15 cellular contexts compared by ENCODE assay signal in genomic region chrX:30668581-30668980, GRCh38. TPM values are rescaled to one million over a fixed set of nuclear protein-coding genes. Genes with fewer than 3 reads are reported as not detected.
DNase-seq lines count a peak whose midpoint lies in the region; ATAC-seq and TF ChIP-seq lines count a peak whose summit lies in the region.
"Had no signal": no experiment of that assay in that cellular context is flagged by ENCODE, and none has a peak within 500 bp of the region (broad histone marks: within the 10 kb centered on the region; RNA-seq: fewer than 3 reads in every experiment).

No MANE protein-coding gene starts in this region.

- H3K9me3 Mint-ChIP-seq in T-helper 2 cell treated with Interferon-gamma antibody and Interleukin-4, amounts not matched to agents 5 μg/mL and 100 μg/mL, for 36 hours, result no peaks in the 10 kb centered on the region
- H3K9me3 Mint-ChIP-seq in activated T-cell treated with anti-CD3 and anti-CD28 coated beads, Interleukin-2, amount 50 U/mL, for 72 hours, result no peaks in the 10 kb centered on the region
- H3K9me3 Mint-ChIP-seq in dendritic cell treated with granulocyte-macrophage colony-stimulating factor and Interleukin-4, amounts not matched to agents 40 ng/mL and 50 ng/mL, for 4 days, result no peaks in the 10 kb centered on the region

- peaks cover 0 to 39% of the 10 kb centered on the region in 2 experiments; a peak in 2 of 3 replicates for H3K36me3 ChIP-seq in HEK293 (ENCODE audit: control insufficient read depth in 2 of 2, insufficient read depth in 1 of 2, low read length in 2 of 2)

- intact Hi-C loops in dendritic cell treated with granulocyte-macrophage colony-stimulating factor and Interleukin-4, amounts not matched to agents 40 ng/mL and 50 ng/mL, for 4 days (cut with micrococcal nuclease), result no loop called here

- no peak overlapping the region for H3K4me3 Mint-ChIP-seq in T-helper 2 cell treated with Interferon-gamma antibody and Interleukin-4, amounts not matched to agents 5 μg/mL and 100 μg/mL, for 36 hours
- no peak overlapping the region for H3K4me3 Mint-ChIP-seq in activated T-cell treated with anti-CD3 and anti-CD28 coated beads, Interleukin-2, amount 50 U/mL, for 72 hours
- no peak overlapping the region for H3K4me3 Mint-ChIP-seq in dendritic cell treated with granulocyte-macrophage colony-stimulating factor and Interleukin-4, amounts not matched to agents 40 ng/mL and 50 ng/mL, for 4 days
- H3K4me3 Mint-ChIP-seq: CD14-positive monocyte; CD4-positive, alpha-beta memory T cell; H9 had no signal

- H3K4me1 ChIP-seq in HEK293 (ENCODE audit: control insufficient read depth, insufficient read depth, low read length), result no peaks in the 10 kb centered on the region
- H3K4me1 ChIP-seq: BLaER1 had no signal

- CTCF ChIA-PET in HEK293 (lab: Yijun Ruan, JAX), result no interaction called here

- H3K27ac Mint-ChIP-seq in T-helper 2 cell treated with Interferon-gamma antibody and Interleukin-4, amounts not matched to agents 5 μg/mL and 100 μg/mL, for 36 hours, result peak overlapping the region; percentile 64
- H3K27ac Mint-ChIP-seq in activated T-cell treated with anti-CD3 and anti-CD28 coated beads, Interleukin-2, amount 50 U/mL, for 72 hours, result peak overlapping the region; percentile 46
- peak overlapping the region; percentile 14 for H3K27ac Mint-ChIP-seq in dendritic cell treated with granulocyte-macrophage colony-stimulating factor and Interleukin-4, amounts not matched to agents 40 ng/mL and 50 ng/mL, for 4 days
- H3K27ac Mint-ChIP-seq: CD4-positive, alpha-beta memory T cell had no signal

- peaks cover 31% of the 10 kb centered on the region for H3K36me3 Mint-ChIP-seq in T-helper 2 cell treated with Interferon-gamma antibody and Interleukin-4, amounts not matched to agents 5 μg/mL and 100 μg/mL, for 36 hours (ENCODE audit: low read depth)
- peaks cover 17 to 38% of the 10 kb centered on the region in 2 donors for H3K36me3 Mint-ChIP-seq in activated T-cell treated with anti-CD3 and anti-CD28 coated beads, Interleukin-2, amount 50 U/mL, for 72 hours (ENCODE audit: insufficient read depth in 2 of 2)
- peaks cover 49% of the 10 kb centered on the region for H3K36me3 Mint-ChIP-seq in dendritic cell treated with granulocyte-macrophage colony-stimulating factor and Interleukin-4, amounts not matched to agents 40 ng/mL and 50 ng/mL, for 4 days (ENCODE audit: low read depth)

- no peak overlapping the region for H3K27ac ChIP-seq in HEK293 (ENCODE audit: extremely low read depth, low read depth, low read length)
- H3K27ac ChIP-seq: 22Rv1, BLaER1 had no signal

- no peak overlapping the region for H3K4me3 ChIP-seq in HEK293 (ENCODE audit: low read depth, low read length)
- H3K4me3 ChIP-seq: BLaER1 had no signal

- POLR2A ChIA-PET in HEK293 (lab: Yijun Ruan, JAX), result no interaction called here

- no peaks in the 10 kb centered on the region for H3K9me3 ChIP-seq in HEK293 (ENCODE audit: control insufficient read depth, insufficient read depth, low read depth, low read length)
- H3K9me3 ChIP-seq: BLaER1 had no signal

- no peak for DNase-seq in T-helper 2 cell treated with Interferon-gamma antibody and Interleukin-4, amounts not matched to agents 5 μg/mL and 100 μg/mL, for 36 hours (ENCODE audit: low spot score)
- no peak for DNase-seq in T-helper 2 cell
- DNase-seq in activated T-cell treated with anti-CD3 and anti-CD28 coated beads, Interleukin-2, amount 50 U/mL, for 72 hours, result no peak
- DNase-seq in activated T-cell treated with anti-CD3 and anti-CD28 coated beads, Interleukin-2, amount 50 U/mL, for 1 hour, result no peak
- DNase-seq in dermis blood vessel endothelial cell, result no peak
- DNase-seq: Calu3; CD4-positive, alpha-beta memory T cell; DMS79 treated with DMSO at 0.1 percent for 48 hours; GF-D8; H9 had no signal

- no peak for TF ChIP-seq CTCF in HEK293 (tag by site-specific recombination; IDR thresholded peaks at IDR 0.05)

- peaks cover 3% of the 10 kb centered on the region for H3K4me1 Mint-ChIP-seq in T-helper 2 cell treated with Interferon-gamma antibody and Interleukin-4, amounts not matched to agents 5 μg/mL and 100 μg/mL, for 36 hours (ENCODE audit: low read depth)
- peaks cover 4% of the 10 kb centered on the region for H3K4me1 Mint-ChIP-seq in activated T-cell treated with anti-CD3 and anti-CD28 coated beads, Interleukin-2, amount 50 U/mL, for 72 hours (ENCODE audit: low read depth)
- no peaks in the 10 kb centered on the region for H3K4me1 Mint-ChIP-seq in dendritic cell treated with granulocyte-macrophage colony-stimulating factor and Interleukin-4, amounts not matched to agents 40 ng/mL and 50 ng/mL, for 4 days (ENCODE audit: low read depth)
- H3K4me1 Mint-ChIP-seq: CD14-positive monocyte; CD4-positive, alpha-beta memory T cell; H9 had no signal

- ATAC-seq in activated T-cell treated with anti-CD3 and anti-CD28 coated beads, Interleukin-2, amount 50 U/mL, for 72 hours (replicated peaks in 1 of 2), result no peak

- no peaks in the 10 kb centered on the region for H3K27me3 Mint-ChIP-seq in T-helper 2 cell treated with Interferon-gamma antibody and Interleukin-4, amounts not matched to agents 5 μg/mL and 100 μg/mL, for 36 hours (ENCODE audit: low read depth)
- no peaks in the 10 kb centered on the region for H3K27me3 Mint-ChIP-seq in activated T-cell treated with anti-CD3 and anti-CD28 coated beads, Interleukin-2, amount 50 U/mL, for 72 hours (ENCODE audit: low read depth)
- H3K27me3 Mint-ChIP-seq in dendritic cell treated with granulocyte-macrophage colony-stimulating factor and Interleukin-4, amounts not matched to agents 40 ng/mL and 50 ng/mL, for 4 days, result no peaks in the 10 kb centered on the region
- H3K27me3 Mint-ChIP-seq: CD4-positive, alpha-beta memory T cell had no signal

TF ChIP-seq in HEK293, 187 proteins besides CTCF, POLR2A, EP300 and RAD21:
- TF ChIP-seq ZBTB8A (tag by site-specific recombination; IDR thresholded peaks at IDR 0.05), result no peak
- TF ChIP-seq PRDM1 (tag by site-specific recombination; IDR thresholded peaks at IDR 0.05), result peak; percentile 58
- TF ChIP-seq SCRT2 (tag by site-specific recombination; IDR thresholded peaks at IDR 0.05), result no peak
TF ChIP-seq in HEK293: peak in this region for 1.

RNA-seq across cellular contexts. Expression of gene GK, which starts 15.4 kb away (rescaled TPM):
- 100 to 1,000 TPM; 242 to 272 TPM for total RNA-seq in activated T-cell treated with anti-CD3 and anti-CD28 coated beads, Interleukin-2, amount 50 U/mL, for 72 hours
- 1.7 and 3.7 TPM in 2 replicates for total RNA-seq in dermis blood vessel endothelial cell

Comparison
In these comparisons a context has a peak if more than half of its experiments do, and no peak if none do; other contexts are left out.
1. H3K27ac Mint-ChIP-seq: peak in every context shown above with its lines; median percentile 64 in T-helper 2 cell treated with Interferon-gamma antibody and Interleukin-4, amounts not matched to agents 5 μg/mL and 100 μg/mL, for 36 hours; 46 in activated T-cell treated with anti-CD3 and anti-CD28 coated beads, Interleukin-2, amount 50 U/mL, for 72 hours; 14 in dendritic cell treated with granulocyte-macrophage colony-stimulating factor and Interleukin-4, amounts not matched to agents 40 ng/mL and 50 ng/mL, for 4 days.
2. RNA of gene GK, which starts 15.4 kb away (total RNA-seq): 242 to 272 TPM in activated T-cell treated with anti-CD3 and anti-CD28 coated beads, Interleukin-2, amount 50 U/mL, for 72 hours; 1.7 to 3.7 TPM in dermis blood vessel endothelial cell; every median in the first group is over 10 times any median in the second.